ENCODE assay signal across 32 cellular contexts in genomic region chr2:39705638-39706037, GRCh38. TPM values are rescaled to one million over a fixed set of nuclear protein-coding genes. Genes with fewer than 3 reads are reported as not detected.
"Had no signal": no experiment of that assay in that cellular context is flagged by ENCODE, and none has a peak within 500 bp of the region (broad histone marks: within the 10 kb centered on the region; RNA-seq: fewer than 3 reads in every experiment).

No MANE protein-coding gene starts in this region.

- ATAC-seq: activated CD4-positive, CD25-positive, alpha-beta regulatory T cell treated with anti-CD3 and anti-CD28 coated beads, Interleukin-2, amount 50 U/mL, for 24 hours; activated naive CD8-positive, alpha-beta T cell treated with anti-CD3 and anti-CD28 coated beads, Interleukin-2, amount 50 U/mL, for 24 hours; foreskin keratinocyte; heart left ventricle; naive thymus-derived CD4-positive, alpha-beta T cell; sciatic nerve; stimulated activated naive CD8-positive, alpha-beta T cell treated with anti-CD3 and anti-CD28 coated beads, Interleukin-15, Interleukin-2, amounts not matched to agents 100 U/mL and 50 U/mL, for 24 hours had no signal

- H3K4me3 ChIP-seq: breast epithelium, esophagus muscularis mucosa, heart left ventricle, ovary, skin epidermis, testis, transverse colon, uterus had no signal

- H3K4me1 Mint-ChIP-seq: activated CD4-positive, alpha-beta memory T cell treated with anti-CD3 and anti-CD28 coated beads, Interleukin-2, amount 10 ng/mL, durations not matched to agents 7 days and 5 days; activated CD4-positive, alpha-beta T cell treated with anti-CD3 and anti-CD28 coated beads, Interleukin-2, amount 10 ng/mL, durations not matched to agents 24 days and 14 days; activated naive CD4-positive, alpha-beta T cell treated with anti-CD3 and anti-CD28 coated beads, Interleukin-2, amount 50 U/mL, for 24 hours; activated naive CD8-positive, alpha-beta T cell treated with anti-CD3 and anti-CD28 coated beads, Interleukin-2, amount 50 U/mL, for 24 hours; central memory CD8-positive, alpha-beta T cell; endodermal cell; immature natural killer cell; memory B cell; naive thymus-derived CD4-positive, alpha-beta T cell had no signal

- H3K4me1 ChIP-seq: breast epithelium, esophagus muscularis mucosa, foreskin keratinocyte, heart left ventricle, testis, transverse colon, uterus had no signal

- H3K27ac Mint-ChIP-seq: activated CD4-positive, alpha-beta memory T cell treated with anti-CD3 and anti-CD28 coated beads, Interleukin-2, amount 10 ng/mL, durations not matched to agents 7 days and 5 days; activated CD4-positive, alpha-beta T cell treated with anti-CD3 and anti-CD28 coated beads, Interleukin-2, amount 10 ng/mL, durations not matched to agents 24 days and 14 days; activated naive CD4-positive, alpha-beta T cell treated with anti-CD3 and anti-CD28 coated beads, Interleukin-2, amount 50 U/mL, for 24 hours; activated naive CD8-positive, alpha-beta T cell treated with anti-CD3 and anti-CD28 coated beads, Interleukin-2, amount 50 U/mL, for 24 hours; activated T-cell treated with anti-CD3 and anti-CD28 coated beads, Interleukin-2, amount 50 U/mL, for 24 hours; dendritic cell treated with granulocyte-macrophage colony-stimulating factor and Interleukin-4, amounts not matched to agents 40 ng/mL and 50 ng/mL, for 4 days; endodermal cell; immature natural killer cell; memory B cell; naive thymus-derived CD4-positive, alpha-beta T cell; progenitor cell of endocrine pancreas had no signal

- H3K9me3 ChIP-seq: ovary, testis had no signal

- H3K27me3 ChIP-seq: breast epithelium, esophagus muscularis mucosa, heart left ventricle, ovary, testis, transverse colon, uterus had no signal

- H3K36me3 ChIP-seq: breast epithelium, ovary, transverse colon, uterus, WERI-Rb-1 had no signal

- H3K9me3 Mint-ChIP-seq: activated naive CD4-positive, alpha-beta T cell treated with anti-CD3 and anti-CD28 coated beads, Interleukin-2, amount 50 U/mL, for 24 hours had no signal

- H3K4me3 Mint-ChIP-seq: activated CD4-positive, alpha-beta memory T cell treated with anti-CD3 and anti-CD28 coated beads, Interleukin-2, amount 10 ng/mL, durations not matched to agents 7 days and 5 days; activated CD4-positive, alpha-beta T cell treated with anti-CD3 and anti-CD28 coated beads, Interleukin-2, amount 10 ng/mL, durations not matched to agents 24 days and 14 days; activated naive CD4-positive, alpha-beta T cell treated with anti-CD3 and anti-CD28 coated beads, Interleukin-2, amount 50 U/mL, for 24 hours; activated naive CD8-positive, alpha-beta T cell treated with anti-CD3 and anti-CD28 coated beads, Interleukin-2, amount 50 U/mL, for 24 hours; activated T-cell treated with anti-CD3 and anti-CD28 coated beads, Interleukin-2, amount 50 U/mL, for 24 hours; central memory CD8-positive, alpha-beta T cell; dendritic cell treated with granulocyte-macrophage colony-stimulating factor and Interleukin-4, amounts not matched to agents 40 ng/mL and 50 ng/mL, for 4 days; endodermal cell; immature natural killer cell; memory B cell; naive thymus-derived CD4-positive, alpha-beta T cell had no signal

- DNase-seq: activated CD4-positive, alpha-beta memory T cell treated with anti-CD3 and anti-CD28 coated beads, Interleukin-2, amount 10 ng/mL, durations not matched to agents 7 days and 5 days; activated CD4-positive, alpha-beta T cell treated with anti-CD3 and anti-CD28 coated beads, Interleukin-2, amount 10 ng/mL, durations not matched to agents 24 days and 14 days; activated CD8-positive, alpha-beta memory T cell treated with anti-CD3 and anti-CD28 coated beads, Interleukin-2, amount 50 U/mL, for 48 hours; activated gamma-delta T cell; activated naive CD8-positive, alpha-beta T cell treated with anti-CD3 and anti-CD28 coated beads, Interleukin-2, amount 50 U/mL, for 24 hours; activated T-cell treated with anti-CD3 and anti-CD28 coated beads, Interleukin-2, amount 50 U/mL, for 24 hours; amygdala; endodermal cell; heart left ventricle; hypothalamus; immature natural killer cell; midbrain; naive thymus-derived CD4-positive, alpha-beta T cell; ovary; stimulated activated CD4-positive, alpha-beta T cell treated with anti-CD3 and anti-CD28 coated beads, Interleukin-12 subunit alpha, Interleukin-12 subunit beta, amount 100 ng/mL, for 4 hours; stimulated activated CD4-positive, alpha-beta T cell treated with anti-CD3 and anti-CD28 coated beads, Interleukin-4, amount 100 ng/mL, for 1 hour; stimulated activated naive CD8-positive, alpha-beta T cell treated with anti-CD3 and anti-CD28 coated beads, Interleukin-15, Interleukin-2, amounts not matched to agents 100 U/mL and 50 U/mL, for 24 hours; testis; transverse colon; uterus; WERI-Rb-1 had no signal

- H3K27ac ChIP-seq: breast epithelium, esophagus muscularis mucosa, foreskin keratinocyte, heart left ventricle, ovary, skin epidermis, testis, transverse colon, uterus, WERI-Rb-1 had no signal

- H3K27me3 Mint-ChIP-seq: dendritic cell treated with granulocyte-macrophage colony-stimulating factor and Interleukin-4, amounts not matched to agents 40 ng/mL and 50 ng/mL, for 4 days; progenitor cell of endocrine pancreas had no signal

RNA-seq across cellular contexts. Expression of gene TMEM178A, which starts 39.9 kb away (rescaled TPM):
- total RNA-seq: activated CD4-positive, alpha-beta T cell treated with anti-CD3 and anti-CD28 coated beads, Interleukin-2, amount 10 ng/mL, durations not matched to agents 24 days and 14 days; foreskin keratinocyte had no signal
- polyA plus RNA-seq: immature natural killer cell; naive thymus-derived CD4-positive, alpha-beta T cell had no signal
